ENCODE assay signal across 1 cellular context in the genomic region with DNA sequence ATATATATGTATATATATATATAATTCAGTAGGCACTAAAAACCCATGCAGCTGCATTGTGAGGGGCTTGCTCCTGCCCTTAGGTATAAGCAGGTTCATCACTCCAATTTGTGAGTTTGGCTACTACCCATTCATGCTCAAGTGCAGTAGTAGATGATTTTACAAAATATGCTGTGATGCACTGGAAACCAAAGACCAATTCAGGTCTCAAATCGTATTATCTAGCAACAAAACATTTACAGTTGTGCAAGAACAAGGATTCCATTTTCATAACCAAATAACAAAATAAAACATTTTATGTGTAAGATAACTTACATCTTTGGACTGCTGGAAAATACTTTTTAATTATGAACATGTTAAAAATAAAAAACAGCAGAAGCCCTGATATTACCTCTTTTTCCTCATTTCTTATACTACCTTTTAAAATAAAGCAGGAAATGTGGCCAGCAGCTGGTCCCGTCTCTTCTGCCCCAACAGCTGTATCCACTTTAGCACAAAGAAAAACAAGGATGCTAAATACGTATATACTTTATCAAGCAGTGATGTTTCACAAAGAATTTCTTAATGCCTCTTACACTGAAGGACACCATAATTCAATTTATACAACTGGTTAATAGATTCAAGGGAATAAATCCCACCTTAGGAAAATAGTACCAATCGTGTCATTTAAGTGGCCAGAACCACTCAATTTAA.
TF ChIP-seq lines count a peak whose summit lies in the region.

No MANE protein-coding gene starts in this region.

TF ChIP-seq in HepG2, 621 proteins besides CTCF, POLR2A, EP300 and RAD21:
- TF ChIP-seq, protein P1, sequence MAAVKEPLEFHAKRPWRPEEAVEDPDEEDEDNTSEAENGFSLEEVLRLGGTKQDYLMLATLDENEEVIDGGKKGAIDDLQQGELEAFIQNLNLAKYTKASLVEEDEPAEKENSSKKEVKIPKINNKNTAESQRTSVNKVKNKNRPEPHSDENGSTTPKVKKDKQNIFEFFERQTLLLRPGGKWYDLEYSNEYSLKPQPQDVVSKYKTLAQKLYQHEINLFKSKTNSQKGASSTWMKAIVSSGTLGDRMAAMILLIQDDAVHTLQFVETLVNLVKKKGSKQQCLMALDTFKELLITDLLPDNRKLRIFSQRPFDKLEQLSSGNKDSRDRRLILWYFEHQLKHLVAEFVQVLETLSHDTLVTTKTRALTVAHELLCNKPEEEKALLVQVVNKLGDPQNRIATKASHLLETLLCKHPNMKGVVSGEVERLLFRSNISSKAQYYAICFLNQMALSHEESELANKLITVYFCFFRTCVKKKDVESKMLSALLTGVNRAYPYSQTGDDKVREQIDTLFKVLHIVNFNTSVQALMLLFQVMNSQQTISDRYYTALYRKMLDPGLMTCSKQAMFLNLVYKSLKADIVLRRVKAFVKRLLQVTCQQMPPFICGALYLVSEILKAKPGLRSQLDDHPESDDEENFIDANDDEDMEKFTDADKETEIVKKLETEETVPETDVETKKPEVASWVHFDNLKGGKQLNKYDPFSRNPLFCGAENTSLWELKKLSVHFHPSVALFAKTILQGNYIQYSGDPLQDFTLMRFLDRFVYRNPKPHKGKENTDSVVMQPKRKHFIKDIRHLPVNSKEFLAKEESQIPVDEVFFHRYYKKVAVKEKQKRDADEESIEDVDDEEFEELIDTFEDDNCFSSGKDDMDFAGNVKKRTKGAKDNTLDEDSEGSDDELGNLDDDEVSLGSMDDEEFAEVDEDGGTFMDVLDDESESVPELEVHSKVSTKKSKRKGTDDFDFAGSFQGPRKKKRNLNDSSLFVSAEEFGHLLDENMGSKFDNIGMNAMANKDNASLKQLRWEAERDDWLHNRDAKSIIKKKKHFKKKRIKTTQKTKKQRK (IDR thresholded peaks at IDR 0.05; ENCODE audit: low read length): no peak
- TF ChIP-seq USF2 (IDR thresholded peaks at IDR 0.05; ENCODE audit: low read depth, low read length): no peak
- no peak for TF ChIP-seq USF2 (CRISPR knock-in tag; IDR thresholded peaks at IDR 0.05; ENCODE audit: borderline replicate concordance)
- no peak for TF ChIP-seq BCL3 (CRISPR knock-in tag; IDR thresholded peaks at IDR 0.05)
- TF ChIP-seq, protein P2, sequence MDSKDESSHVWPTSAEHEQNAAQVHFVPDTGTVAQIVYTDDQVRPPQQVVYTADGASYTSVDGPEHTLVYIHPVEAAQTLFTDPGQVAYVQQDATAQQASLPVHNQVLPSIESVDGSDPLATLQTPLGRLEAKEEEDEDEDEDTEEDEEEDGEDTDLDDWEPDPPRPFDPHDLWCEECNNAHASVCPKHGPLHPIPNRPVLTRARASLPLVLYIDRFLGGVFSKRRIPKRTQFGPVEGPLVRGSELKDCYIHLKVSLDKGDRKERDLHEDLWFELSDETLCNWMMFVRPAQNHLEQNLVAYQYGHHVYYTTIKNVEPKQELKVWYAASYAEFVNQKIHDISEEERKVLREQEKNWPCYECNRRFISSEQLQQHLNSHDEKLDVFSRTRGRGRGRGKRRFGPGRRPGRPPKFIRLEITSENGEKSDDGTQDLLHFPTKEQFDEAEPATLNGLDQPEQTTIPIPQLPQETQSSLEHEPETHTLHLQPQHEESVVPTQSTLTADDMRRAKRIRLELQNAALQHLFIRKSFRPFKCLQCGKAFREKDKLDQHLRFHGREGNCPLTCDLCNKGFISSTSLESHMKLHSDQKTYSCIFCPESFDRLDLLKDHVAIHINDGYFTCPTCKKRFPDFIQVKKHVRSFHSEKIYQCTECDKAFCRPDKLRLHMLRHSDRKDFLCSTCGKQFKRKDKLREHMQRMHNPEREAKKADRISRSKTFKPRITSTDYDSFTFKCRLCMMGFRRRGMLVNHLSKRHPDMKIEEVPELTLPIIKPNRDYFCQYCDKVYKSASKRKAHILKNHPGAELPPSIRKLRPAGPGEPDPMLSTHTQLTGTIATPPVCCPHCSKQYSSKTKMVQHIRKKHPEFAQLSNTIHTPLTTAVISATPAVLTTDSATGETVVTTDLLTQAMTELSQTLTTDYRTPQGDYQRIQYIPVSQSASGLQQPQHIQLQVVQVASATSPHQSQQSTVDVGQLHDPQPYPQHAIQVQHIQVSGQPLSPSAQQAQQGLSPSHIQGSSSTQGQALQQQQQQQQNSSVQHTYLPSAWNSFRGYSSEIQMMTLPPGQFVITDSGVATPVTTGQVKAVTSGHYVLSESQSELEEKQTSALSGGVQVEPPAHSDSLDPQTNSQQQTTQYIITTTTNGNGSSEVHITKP (CRISPR knock-in tag; IDR thresholded peaks at IDR 0.05; ENCODE audit: low read depth): no peak
- no peak for TF ChIP-seq CSRNP1 (CRISPR knock-in tag; IDR thresholded peaks at IDR 0.05)
- no peak for TF ChIP-seq ZNF264 (CRISPR knock-in tag; IDR thresholded peaks at IDR 0.05)
- no peak for TF ChIP-seq BCLAF1 (IDR thresholded peaks at IDR 0.05)
- no peak for TF ChIP-seq NR2F2 (IDR thresholded peaks at IDR 0.05; ENCODE audit: borderline replicate concordance, low read depth)
- TF ChIP-seq ZNF143 (CRISPR knock-in tag; IDR thresholded peaks at IDR 0.05): no peak
- TF ChIP-seq RXRB (CRISPR knock-in tag; IDR thresholded peaks at IDR 0.05; ENCODE audit: borderline replicate concordance): no peak
- no peak for TF ChIP-seq TMF1 (CRISPR knock-in tag; IDR thresholded peaks at IDR 0.05; ENCODE audit: low read depth)
- no peak for TF ChIP-seq CCDC6 (CRISPR knock-in tag; IDR thresholded peaks at IDR 0.05)
- no peak for TF ChIP-seq SMYD3 (CRISPR knock-in tag; IDR thresholded peaks at IDR 0.05)
- TF ChIP-seq, protein P3, sequence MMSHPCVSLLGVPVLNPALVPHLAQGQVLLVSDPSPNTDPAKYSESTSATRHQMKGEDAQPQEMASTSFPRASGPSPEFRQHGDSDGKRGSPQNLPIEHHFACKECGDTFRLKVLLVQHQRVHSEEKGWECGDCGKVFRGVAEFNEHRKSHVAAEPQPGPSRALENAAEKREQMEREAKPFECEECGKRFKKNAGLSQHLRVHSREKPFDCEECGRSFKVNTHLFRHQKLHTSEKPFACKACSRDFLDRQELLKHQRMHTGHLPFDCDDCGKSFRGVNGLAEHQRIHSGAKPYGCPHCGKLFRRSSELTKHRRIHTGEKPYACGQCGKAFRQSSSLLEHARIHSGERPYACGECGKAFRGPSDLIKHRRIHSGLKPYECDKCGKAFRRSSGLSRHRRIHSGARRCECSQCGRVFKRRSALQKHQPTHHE (CRISPR knock-in tag; IDR thresholded peaks at IDR 0.05; ENCODE audit: borderline replicate concordance): no peak
- no peak for TF ChIP-seq NR2F6 (IDR thresholded peaks at IDR 0.05)
- no peak for TF ChIP-seq NR2F6 (CRISPR knock-in tag; IDR thresholded peaks at IDR 0.05)
- no peak for TF ChIP-seq ZNF724P (CRISPR knock-in tag; IDR thresholded peaks at IDR 0.05; ENCODE audit: borderline replicate concordance)
